Comparison of ENCODE assay signal across 8 cellular contexts in genomic region chr1:236140705-236141446, GRCh38. TPM values are rescaled to one million over a fixed set of nuclear protein-coding genes. Genes with fewer than 3 reads are reported as not detected.
A peak's percentile ranks its signal among the peaks of the same experiment; 100 is the strongest.
DNase-seq lines count a peak whose midpoint lies in the region; ATAC-seq and TF ChIP-seq lines count a peak whose summit lies in the region.

No MANE protein-coding gene starts in this region.

- H3K27ac ChIP-seq in Peyer's patch (no peak overlapping the region), esophagus muscularis mucosa (replicated peaks in 1 of 4) (peak overlapping the region in 2 of 4 donors; percentile 52 to 54), psoas muscle (no peak overlapping the region)

- intact Hi-C loops in esophagus muscularis mucosa (cut with DNase I) (no loop called here), psoas muscle (cut with DNase I) (no loop called here)

- H3K4me3 ChIP-seq in Peyer's patch: peak overlapping the region; percentile 65 to 91 (median 72)
- H3K4me3 ChIP-seq in esophagus muscularis mucosa: peak overlapping the region; percentile 72 to 94 (median 76)
- peak overlapping the region; percentile 67 for H3K4me3 ChIP-seq in psoas muscle

- no peak for TF ChIP-seq CTCF in Peyer's patch (IDR thresholded peaks at IDR 0.05)
- TF ChIP-seq CTCF in esophagus muscularis mucosa (IDR thresholded peaks at IDR 0.05): no peak
- TF ChIP-seq CTCF in psoas muscle (IDR thresholded peaks at IDR 0.05): no peak

- H3K9me3 ChIP-seq in Peyer's patch: no peaks in the 10 kb centered on the region
- no peaks in the 10 kb centered on the region for H3K9me3 ChIP-seq in esophagus muscularis mucosa
- no peaks in the 10 kb centered on the region for H3K9me3 ChIP-seq in psoas muscle

- peaks cover 0 to 30% (median 11%) of the 10 kb centered on the region in 4 donors for H3K4me1 ChIP-seq in Peyer's patch
- peaks cover 22 to 43% (median 39%) of the 10 kb centered on the region in 4 donors for H3K4me1 ChIP-seq in esophagus muscularis mucosa
- H3K4me1 ChIP-seq in psoas muscle: no peaks in the 10 kb centered on the region

- in situ Hi-C loops in G401 (cut with HindIII; ENCODE audit: low sequenced_read_pairs): no loop called here

- H3K27me3 ChIP-seq in Peyer's patch: no peaks in the 10 kb centered on the region
- H3K27me3 ChIP-seq in esophagus muscularis mucosa: peaks cover 0 to 31% (median 0%) of the 10 kb centered on the region in 4 donors
- peaks cover 0 to 61% (median 15%) of the 10 kb centered on the region in 3 donors for H3K27me3 ChIP-seq in psoas muscle (ENCODE audit: insufficient read depth in 3 of 3, low read length in 2 of 3)

- H3K36me3 ChIP-seq in Peyer's patch (no peaks in the 10 kb centered on the region), esophagus muscularis mucosa (no peaks in the 10 kb centered on the region), psoas muscle (ENCODE audit: insufficient read depth in 1 of 2, low read depth in 1 of 2) (no peaks in the 10 kb centered on the region)

- TF ChIP-seq EP300 in esophagus muscularis mucosa (IDR thresholded peaks at IDR 0.05): no peak

- 21% methylated on average over 18 of the region's 18 CpGs for WGBS in esophagus muscularis mucosa
- 8% methylated on average over 18 of the region's 18 CpGs for WGBS in psoas muscle, 3 donors

- ATAC-seq in psoas muscle (no peak), GM21529 (IDR thresholded peaks at IDR 0.05; ENCODE audit: unreplicated experiment) (no peak), GM21528 (IDR thresholded peaks at IDR 0.05; ENCODE audit: low FRiP score, unreplicated experiment) (no peak), GM18909 (IDR thresholded peaks at IDR 0.05; ENCODE audit: poor library complexity, unreplicated experiment) (no peak)

- TF ChIP-seq POLR2A in Peyer's patch (IDR thresholded peaks at IDR 0.05) (no peak), esophagus muscularis mucosa (IDR thresholded peaks at IDR 0.05; ENCODE audit: low read depth) (no peak)

- DNase-seq in G401 (ENCODE audit: low spot score): peak; percentile 68
- no peak for DNase-seq in Peyer's patch
- no peak for DNase-seq in esophagus muscularis mucosa (ENCODE audit: extremely low spot score)
- no peak for DNase-seq in psoas muscle
- DNase-seq in KG1 (lab: John Stamatoyannopoulos, UW): no peak

RNA-seq across cellular contexts. Expression of gene GPR137B, which starts 1.5 kb away (rescaled TPM):
- 0.37 and 4.2 TPM in 2 replicates for total RNA-seq in G401 (2014; rRNA removed; shearing (Covaris generic))
- total RNA-seq in Peyer's patch: 10 to 100 TPM; 13.4 to 37.1 (median 23.0) TPM
- 10 to 100 TPM; 14.5 to 21.3 (median 15.7) TPM for total RNA-seq in esophagus muscularis mucosa
- total RNA-seq in psoas muscle: 1 to 10 TPM; 1.5 to 1.9 (median 1.6) TPM
- polyA plus RNA-seq in psoas muscle: under 1 TPM; 0.60 to 0.77 (median 0.69) TPM
